In genomic region chr7:98869374-98870070, GRCh38 we compare ENCODE assay signal across 9 cellular contexts. TPM values are rescaled to one million over a fixed set of nuclear protein-coding genes. Genes with fewer than 3 reads are reported as not detected.
DNase-seq lines count a peak whose midpoint lies in the region; ATAC-seq and TF ChIP-seq lines count a peak whose summit lies in the region.
"Had no signal": no experiment of that assay in that cellular context is flagged by ENCODE, and none has a peak within 500 bp of the region (broad histone marks: within the 10 kb centered on the region; RNA-seq: fewer than 3 reads in every experiment).

Gene TMEM130 (minus strand): TSS chr7:98870014. CDS start chr7:98869861, 153 bp downstream.

- H3K27me3 Mint-ChIP-seq in T-cell: peaks cover 4 to 16% of the 10 kb centered on the region in 2 donors

- peak within 1 kb of the TSS; percentile 71 to 83 (median 73) for H3K4me3 Mint-ChIP-seq in T-cell

- peak in 2 of 3 experiments; percentile 67 to 69 for DNase-seq in NCI-H1417 (lab: John Stamatoyannopoulos, UW)
- DNase-seq in NCI-H1417 treated with DMSO at 0.1 percent for 48 hours (lab: John Stamatoyannopoulos, UW): no peak
- peak in 1 of 34 experiments; percentile 1 for DNase-seq in T-cell
- peak in 1 of 2 donors; percentile 45 for DNase-seq in foreskin fibroblast
- no peak for DNase-seq in gastrocnemius medialis
- no peak for DNase-seq in D341Med (ENCODE audit: low spot score)
- DNase-seq in NCI-H1436 treated with DMSO at 0.1 percent for 48 hours (lab: John Stamatoyannopoulos, UW): no peak

- peaks cover 5 to 7% (median 7%) of the 10 kb centered on the region in 3 donors for H3K4me1 Mint-ChIP-seq in T-cell

- peaks cover 15 to 23% (median 22%) of the 10 kb centered on the region in 3 donors for H3K27me3 ChIP-seq in gastrocnemius medialis

- ATAC-seq in T-cell (replicated peaks in 1 of 4) (peak; percentile 25 to 57 (median 46)), gastrocnemius medialis (no peak), HG02981 (IDR thresholded peaks at IDR 0.05; ENCODE audit: unreplicated experiment) (no peak)

- POLR2A ChIA-PET in T-cell (lab: Charles Lee): no interaction called here

- intact Hi-C loops in gastrocnemius medialis (cut with DNase I; ENCODE audit: low total_unique reads): loop anchor here (10.0 kb wide), 1 partner anchor 585 kb away; the partner anchor contains the start of gene BRI3

- in situ Hi-C loops in gastrocnemius medialis (cut with MboI; ENCODE audit: low sequenced_read_pairs in 4 of 4): no loop called here

- no peak for TF ChIP-seq POLR2A in gastrocnemius medialis (IDR thresholded peaks at IDR 0.05)

- TF ChIP-seq CTCF in foreskin fibroblast (IDR thresholded peaks at IDR 0.05; ENCODE audit: low read depth, low read length) (no peak), gastrocnemius medialis (IDR thresholded peaks at IDR 0.05 in 4 of 5, conservative IDR thresholded peaks at IDR 0.05 in 1 of 5) (no peak)

- H3K36me3 Mint-ChIP-seq in T-cell: no peaks in the 10 kb centered on the region

- no peak within 1 kb of the TSS for H3K27ac Mint-ChIP-seq in T-cell

- no peaks in the 10 kb centered on the region for H3K9me3 Mint-ChIP-seq in T-cell

- H3K9me3 ChIP-seq in gastrocnemius medialis: no peaks in the 10 kb centered on the region

- H3K4me3 ChIP-seq in foreskin fibroblast (ENCODE audit: low read depth in 1 of 2, low read length in 2 of 2) (peak within 1 kb of the TSS; percentile 49 to 54), gastrocnemius medialis (peak within 1 kb of the TSS; percentile 30 to 46 (median 41))

- H3K4me1 ChIP-seq in gastrocnemius medialis: no peaks in the 10 kb centered on the region

- H3K27ac ChIP-seq in gastrocnemius medialis: no peak within 1 kb of the TSS
- H3K27ac ChIP-seq: VCaP had no signal

- CTCF ChIA-PET in T-cell (lab: Charles Lee): no interaction called here

- H3K36me3 ChIP-seq in gastrocnemius medialis: no peaks in the 10 kb centered on the region

RNA-seq across cellular contexts. Expression of gene TMEM130, which starts in this region (rescaled TPM):
- total RNA-seq in T-cell (under 1 TPM in 1 of 5 donors, not detected in 4; 0.43 TPM), gastrocnemius medialis (not detected)

Comparison
In these comparisons a context has a peak if more than half of its experiments do, and no peak if none do; other contexts are left out.
1. DNase-seq: peak in NCI-H1417 (2 of 3); none in NCI-H1417 treated with DMSO at 0.1 percent for 48 hours (single experiment), gastrocnemius medialis (0 of 2), D341Med (single experiment) and NCI-H1436 treated with DMSO at 0.1 percent for 48 hours (single experiment).
2. Peak in ATAC-seq in T-cell; RNA of the gene not detected or under 1 TPM.